ENCODE assay signal across 10 cellular contexts in the genomic region with DNA sequence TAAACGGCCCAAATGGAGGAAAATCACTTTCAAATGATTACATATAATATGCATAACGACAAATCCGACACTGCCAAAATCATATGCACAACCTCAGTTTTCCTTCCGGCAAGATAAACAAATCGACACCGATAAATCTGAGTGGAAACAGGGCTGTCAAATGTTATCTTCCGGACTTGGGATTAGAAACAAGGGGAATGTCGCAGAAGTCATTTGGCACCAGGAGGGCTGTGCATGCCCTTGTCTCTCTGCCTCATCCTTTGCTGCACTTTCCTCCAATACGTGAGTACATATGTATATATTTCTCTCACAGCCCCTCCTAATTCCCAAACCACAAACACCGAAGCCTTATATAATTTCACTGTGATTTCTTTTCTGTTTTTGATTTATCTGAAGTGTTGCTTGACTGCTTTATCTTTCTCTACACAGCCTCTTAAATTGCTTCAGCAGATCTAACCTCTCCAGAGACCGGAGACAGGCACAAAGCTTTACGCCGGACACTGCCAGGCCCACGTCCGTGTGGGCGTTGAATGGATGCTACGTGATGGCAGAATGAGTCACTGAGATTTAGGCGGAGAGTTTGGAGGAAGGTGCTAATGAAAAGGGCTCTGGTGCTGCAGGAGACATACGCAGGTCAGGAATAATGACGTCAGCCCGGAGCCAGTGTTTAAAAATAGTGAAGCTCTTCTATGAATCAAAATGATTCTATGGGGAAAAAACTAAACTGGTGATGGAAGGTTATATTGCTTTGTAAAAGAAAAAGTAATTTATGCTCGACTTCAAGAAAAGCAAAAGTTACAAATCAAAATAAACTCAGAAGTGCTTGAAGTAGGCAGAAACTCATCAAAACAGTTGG. TPM values are rescaled to one million over a fixed set of nuclear protein-coding genes. Genes with fewer than 3 reads are reported as not detected.
A peak's percentile ranks its signal among the peaks of the same experiment; 100 is the strongest.
DNase-seq lines count a peak whose midpoint lies in the region; ATAC-seq, FAIRE-seq and TF ChIP-seq lines count a peak whose summit lies in the region.
"Had no signal": no experiment of that assay in that cellular context is flagged by ENCODE, and none has a peak within 500 bp of the region (broad histone marks: within the 10 kb centered on the region; RNA-seq: fewer than 3 reads in every experiment).

No MANE protein-coding gene starts in this region.

- POLR2A ChIA-PET in RWPE1 (lab: Yijun Ruan, JAX; ENCODE audit: low non-redundant PET), result interaction anchor here (0.5 kb wide), 1 partner anchor 41 kb away, joined by 3 read pairs; no protein-coding TSS in a partner anchor

- peak; percentile 63 for DNase-seq in H54 (ENCODE audit: insufficient read length, low spot score)
- peak; percentile 96 for DNase-seq in RWPE1 (ENCODE audit: low spot score)
- DNase-seq in fibroblast of pulmonary artery (ENCODE audit: low read depth), result peak; percentile 80
- DNase-seq in renal cortical epithelial cell (ENCODE audit: low read depth), result peak; percentile 21
- no peak for DNase-seq in stimulated activated CD4-positive, alpha-beta T cell treated with anti-CD3 and anti-CD28 coated beads, Interleukin-1b, Interleukin-23, amount 100 ng/mL, for 48 hours
- DNase-seq in activated CD4-positive, alpha-beta T cell treated with anti-CD3 and anti-CD28 coated beads for 1 hour, result no peak
- DNase-seq: hippocampal formation; stimulated activated CD4-positive, alpha-beta T cell treated with anti-CD3 and anti-CD28 coated beads, Interleukin-2, amount 100 ng/mL, for 24 hours had no signal

- CTCF ChIA-PET in RWPE1 (lab: Yijun Ruan, JAX), result interaction anchor here (1.2 to 1.8 kb wide), 3 partner anchors 13 to 24 kb away, joined by 3 to 4 read pairs (median 3); no protein-coding TSS in a partner anchor

- H3K4me3 ChIP-seq in fibroblast of pulmonary artery (replicated peaks; ENCODE audit: low read depth, low read length), result peak overlapping the region; percentile 26

- peak; percentile 89 for FAIRE-seq in H54 (lab: Jason Lieb, UNC)

- ATAC-seq in GM18873 (IDR thresholded peaks at IDR 0.05; ENCODE audit: low FRiP score, unreplicated experiment), result no peak
- ATAC-seq in HG03439 (IDR thresholded peaks at IDR 0.05; ENCODE audit: unreplicated experiment), result no peak

- H3K27ac ChIP-seq in RWPE1, result no peak overlapping the region

- no peak for TF ChIP-seq POLR2A in H54 (IDR thresholded peaks at IDR 0.05; ENCODE audit: low read depth, low read length)

- TF ChIP-seq CTCF in RWPE1 (conservative IDR thresholded peaks at IDR 0.05; ENCODE audit: low read depth), result no peak
- no peak for TF ChIP-seq CTCF in fibroblast of pulmonary artery (IDR thresholded peaks at IDR 0.05; ENCODE audit: low read length, missing control alignments)

RNA-seq across cellular contexts. Expression of gene PRELID3B, which starts 21.0 kb away (rescaled TPM):
- total RNA-seq in renal cortical epithelial cell, result 86.5 and 133 TPM in 2 replicates

RNA-seq across cellular contexts. Expression of gene ATP5F1E, which starts 31.5 kb away (rescaled TPM):
- total RNA-seq in renal cortical epithelial cell, result 22.2 and 24.7 TPM in 2 replicates

RNA-seq across cellular contexts. Expression of gene TUBB1, which starts 44.4 kb away (rescaled TPM):
- total RNA-seq in renal cortical epithelial cell, result not detected in 2 replicates

RNA-seq across cellular contexts. Expression of gene CTSZ, which starts 56.5 kb away (rescaled TPM):
- 244 and 387 TPM in 2 replicates for total RNA-seq in renal cortical epithelial cell

Comparison
In these comparisons a context has a peak if more than half of its experiments do, and no peak if none do; other contexts are left out.
1. DNase-seq: peak in H54 (single experiment), RWPE1 (single experiment), fibroblast of pulmonary artery (single experiment) and renal cortical epithelial cell (single experiment); none in stimulated activated CD4-positive, alpha-beta T cell treated with anti-CD3 and anti-CD28 coated beads, Interleukin-1b, Interleukin-23, amount 100 ng/mL, for 48 hours (single experiment) and activated CD4-positive, alpha-beta T cell treated with anti-CD3 and anti-CD28 coated beads for 1 hour (single experiment).